ENCODE assay signal across 1 cellular context in the genomic region with DNA sequence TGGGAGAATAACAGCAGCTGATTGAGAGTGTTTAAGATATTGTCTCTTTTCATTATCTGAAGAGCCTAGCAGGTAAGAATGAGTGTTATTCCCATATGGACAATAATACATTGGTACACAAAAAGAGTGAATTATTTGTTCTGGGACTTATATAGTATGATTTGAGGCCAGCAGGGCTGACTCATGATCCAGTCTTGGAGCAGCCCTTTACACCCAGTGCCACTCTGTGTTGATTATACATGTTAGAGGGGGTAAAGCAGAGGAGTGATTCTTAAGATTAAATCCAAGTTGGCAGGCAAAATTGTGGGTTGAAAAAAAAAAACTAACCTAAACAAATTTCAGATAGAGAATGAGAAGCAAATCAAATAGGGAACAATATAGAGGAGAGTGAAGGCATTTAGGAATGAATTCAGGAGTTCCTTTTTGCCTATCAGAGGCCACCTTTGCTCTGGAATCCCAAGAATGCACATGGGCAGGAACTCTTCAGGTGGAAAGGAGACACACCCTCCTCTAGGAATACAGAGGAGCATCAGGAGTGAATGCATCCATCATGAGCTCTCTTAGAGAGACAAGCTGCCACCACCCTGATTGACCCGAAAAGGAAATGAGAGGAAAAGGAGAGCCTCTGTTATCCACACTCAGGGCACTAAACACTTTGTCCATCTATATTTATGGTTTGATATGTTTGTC.
TF ChIP-seq lines count a peak whose summit lies in the region.

No MANE protein-coding gene starts in this region.

TF ChIP-seq in WTC11, 78 proteins besides CTCF, POLR2A, EP300 and RAD21 (continued from another document):
- TF ChIP-seq, protein P1, sequence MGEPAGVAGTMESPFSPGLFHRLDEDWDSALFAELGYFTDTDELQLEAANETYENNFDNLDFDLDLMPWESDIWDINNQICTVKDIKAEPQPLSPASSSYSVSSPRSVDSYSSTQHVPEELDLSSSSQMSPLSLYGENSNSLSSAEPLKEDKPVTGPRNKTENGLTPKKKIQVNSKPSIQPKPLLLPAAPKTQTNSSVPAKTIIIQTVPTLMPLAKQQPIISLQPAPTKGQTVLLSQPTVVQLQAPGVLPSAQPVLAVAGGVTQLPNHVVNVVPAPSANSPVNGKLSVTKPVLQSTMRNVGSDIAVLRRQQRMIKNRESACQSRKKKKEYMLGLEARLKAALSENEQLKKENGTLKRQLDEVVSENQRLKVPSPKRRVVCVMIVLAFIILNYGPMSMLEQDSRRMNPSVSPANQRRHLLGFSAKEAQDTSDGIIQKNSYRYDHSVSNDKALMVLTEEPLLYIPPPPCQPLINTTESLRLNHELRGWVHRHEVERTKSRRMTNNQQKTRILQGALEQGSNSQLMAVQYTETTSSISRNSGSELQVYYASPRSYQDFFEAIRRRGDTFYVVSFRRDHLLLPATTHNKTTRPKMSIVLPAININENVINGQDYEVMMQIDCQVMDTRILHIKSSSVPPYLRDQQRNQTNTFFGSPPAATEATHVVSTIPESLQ (CRISPR knock-in tag; IDR thresholded peaks at IDR 0.05) = no peak
- no peak for TF ChIP-seq SP1 (CRISPR knock-in tag; conservative IDR thresholded peaks at IDR 0.05)
- TF ChIP-seq ZNF671 (CRISPR knock-in tag; IDR thresholded peaks at IDR 0.05) = no peak
- TF ChIP-seq KAT7 (CRISPR knock-in tag; IDR thresholded peaks at IDR 0.05; ENCODE audit: borderline replicate concordance) = no peak
- TF ChIP-seq, protein P2, sequence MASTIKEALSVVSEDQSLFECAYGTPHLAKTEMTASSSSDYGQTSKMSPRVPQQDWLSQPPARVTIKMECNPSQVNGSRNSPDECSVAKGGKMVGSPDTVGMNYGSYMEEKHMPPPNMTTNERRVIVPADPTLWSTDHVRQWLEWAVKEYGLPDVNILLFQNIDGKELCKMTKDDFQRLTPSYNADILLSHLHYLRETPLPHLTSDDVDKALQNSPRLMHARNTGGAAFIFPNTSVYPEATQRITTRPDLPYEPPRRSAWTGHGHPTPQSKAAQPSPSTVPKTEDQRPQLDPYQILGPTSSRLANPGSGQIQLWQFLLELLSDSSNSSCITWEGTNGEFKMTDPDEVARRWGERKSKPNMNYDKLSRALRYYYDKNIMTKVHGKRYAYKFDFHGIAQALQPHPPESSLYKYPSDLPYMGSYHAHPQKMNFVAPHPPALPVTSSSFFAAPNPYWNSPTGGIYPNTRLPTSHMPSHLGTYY (CRISPR knock-in tag; IDR thresholded peaks at IDR 0.05) = no peak
